ENCODE assay signal across 18 cellular contexts in the genomic region with DNA sequence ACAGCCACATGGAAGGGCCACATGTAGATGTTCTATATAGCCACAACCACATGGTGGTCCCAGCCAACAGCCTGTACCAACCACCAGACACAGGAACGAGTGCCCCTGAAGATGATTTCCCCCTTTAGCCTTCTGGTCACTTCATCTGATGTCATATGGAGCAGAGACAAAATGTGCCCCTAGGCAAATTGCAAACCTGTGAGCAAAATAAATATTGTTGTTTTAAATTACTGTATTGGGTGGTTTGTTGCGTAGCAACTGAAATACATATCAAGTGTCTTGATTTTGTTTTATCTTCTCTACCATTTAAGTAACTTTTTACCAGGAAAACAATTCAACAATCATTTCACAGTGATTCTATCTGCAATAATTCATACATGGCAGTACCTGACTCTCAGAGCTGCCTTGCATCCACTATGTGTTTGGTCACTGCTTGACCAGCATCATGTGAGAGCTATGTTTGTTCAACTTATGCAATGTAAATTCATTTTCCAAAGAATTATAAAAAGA.
DNase-seq lines count a peak whose midpoint lies in the region; ATAC-seq and TF ChIP-seq lines count a peak whose summit lies in the region.
"Had no signal": no experiment of that assay in that cellular context is flagged by ENCODE, and none has a peak within 500 bp of the region (broad histone marks: within the 10 kb centered on the region; RNA-seq: fewer than 3 reads in every experiment).

No MANE protein-coding gene starts in this region.

- H3K4me3 ChIP-seq in SK-N-SH (ENCODE audit: low read depth in 2 of 2, low read length in 1 of 2) (no peak overlapping the region), trophoblast cell (ENCODE audit: low read depth, low read length) (no peak overlapping the region)
- H3K4me3 ChIP-seq: GM23338, K562, Peyer's patch had no signal

- TF ChIP-seq RAD21 in SK-N-SH (IDR thresholded peaks at IDR 0.05; ENCODE audit: low read length), result no peak

- H3K27ac ChIP-seq in SK-N-SH (ENCODE audit: low read depth in 2 of 2, low read length in 1 of 2), result no peak overlapping the region
- no peak overlapping the region for H3K27ac ChIP-seq in trophoblast cell (ENCODE audit: low read depth, low read length)
- H3K27ac ChIP-seq: Peyer's patch had no signal

- H3K9ac ChIP-seq in SK-N-SH, result no peak overlapping the region
- H3K9ac ChIP-seq in trophoblast cell (ENCODE audit: low read length), result no peak overlapping the region

- H4K8ac ChIP-seq in trophoblast cell (ENCODE audit: low read depth, low read length), result no peak overlapping the region

- no peaks in the 10 kb centered on the region for H3K79me2 ChIP-seq in SK-N-SH (ENCODE audit: insufficient read depth)
- no peaks in the 10 kb centered on the region for H3K79me2 ChIP-seq in trophoblast cell (ENCODE audit: control insufficient read depth, insufficient read depth, low read length, poor library complexity)

- H3K4me2 ChIP-seq in SK-N-SH (no peak overlapping the region), trophoblast cell (ENCODE audit: low read length) (no peak overlapping the region)
- H3K4me2 ChIP-seq: GM23338 had no signal

- no peak overlapping the region for H2BK12ac ChIP-seq in trophoblast cell (ENCODE audit: low read length)

- H2BK120ac ChIP-seq in trophoblast cell (ENCODE audit: insufficient read depth, low read length, poor library complexity), result no peak overlapping the region

- no peaks in the 10 kb centered on the region for H3K36me3 ChIP-seq in SK-N-SH (replicated peaks in 1 of 2; ENCODE audit: control insufficient read depth in 1 of 2, insufficient read depth in 2 of 2, low read length in 1 of 2)
- H3K36me3 ChIP-seq in trophoblast cell (ENCODE audit: control insufficient read depth in 1 of 2, insufficient read depth in 2 of 2, low read length in 2 of 2), result no peaks in the 10 kb centered on the region
- H3K36me3 ChIP-seq: Peyer's patch had no signal

- WGBS in SK-N-SH (ENCODE audit: low lambda C conversion rate), result 67% methylated on average over 2 of the region's 2 CpGs
- no CpG with 5 or more reads among the region's 2 CpGs for WGBS in trophoblast cell (ENCODE audit: extremely low coverage, insufficient coverage, insufficient read length)

- H3K18ac ChIP-seq in trophoblast cell (ENCODE audit: low read length), result no peak overlapping the region

- no peak overlapping the region for H3K4ac ChIP-seq in trophoblast cell (ENCODE audit: low read depth, low read length)

- ATAC-seq in SK-N-SH treated with all-trans-retinoic acid at 6 μM for 48 hours (no peak), HG03460 (IDR thresholded peaks at IDR 0.05; ENCODE audit: unreplicated experiment) (no peak)
- ATAC-seq: GM23338, K562, T-helper 17 cell had no signal

- H2BK5ac ChIP-seq in trophoblast cell (ENCODE audit: low read depth, low read length, poor library complexity), result no peak overlapping the region

- H2AFZ ChIP-seq in SK-N-SH (ENCODE audit: low read depth) (no peak overlapping the region), trophoblast cell (ENCODE audit: insufficient read depth, low read length, poor library complexity) (no peak overlapping the region)
- H2AFZ ChIP-seq: GM23338 had no signal

- no peaks in the 10 kb centered on the region for H4K20me1 ChIP-seq in SK-N-SH (ENCODE audit: insufficient read depth)

- no peak overlapping the region for H2AK5ac ChIP-seq in trophoblast cell (ENCODE audit: low read length)

- H3K14ac ChIP-seq in trophoblast cell (ENCODE audit: low read length), result no peak overlapping the region

- DNase-seq in SK-N-SH (peak; percentile 25), EL (peak; percentile 31), RPMI7951 (ENCODE audit: low read depth) (peak; percentile 6), trophoblast cell (peak; percentile 61 to 90), NCI-H2171 treated with DMSO at 0.1 percent for 48 hours (lab: John Stamatoyannopoulos, UW) (no peak)
- DNase-seq: ACHN; AML-193; CD4-positive, CD25-positive, alpha-beta regulatory T cell; MV-4-11; NCI-H1436; NCI-H82; Peyer's patch; SHP77; T-helper 17 cell had no signal

- H3K4me1 ChIP-seq in SK-N-SH (ENCODE audit: control insufficient read depth in 1 of 2, insufficient read depth in 2 of 2, low read depth in 1 of 2, low read length in 1 of 2) (peaks cover 0 to 10% of the 10 kb centered on the region in 2 experiments; a peak in 2 of 4 replicates), trophoblast cell (ENCODE audit: control insufficient read depth in 1 of 2, insufficient read depth in 2 of 2, low read length in 2 of 2) (peaks cover 0 to 1% of the 10 kb centered on the region in 2 experiments)
- H3K4me1 ChIP-seq: Peyer's patch had no signal

- H3K9me3 ChIP-seq in SK-N-SH, result no peaks in the 10 kb centered on the region
- no peaks in the 10 kb centered on the region for H3K9me3 ChIP-seq in trophoblast cell (ENCODE audit: insufficient read depth, low read depth, low read length)
- H3K9me3 ChIP-seq: Peyer's patch had no signal

- CTCF ChIA-PET in SK-N-SH (lab: Yijun Ruan, JAX), result interaction anchor here (1.0 kb wide), 1 partner anchor 367 kb away, joined by 3 read pairs; no protein-coding TSS in a partner anchor

- no peaks in the 10 kb centered on the region for H3F3A ChIP-seq in SK-N-SH (replicated peaks; ENCODE audit: insufficient read depth)

- H3K9me2 ChIP-seq in SK-N-SH, result no peaks in the 10 kb centered on the region

- no peak overlapping the region for H3K23ac ChIP-seq in trophoblast cell (ENCODE audit: low read length)

- TF ChIP-seq CTCF in SK-N-SH (IDR thresholded peaks at IDR 0.05), result no peak

- POLR2A ChIA-PET in SK-N-SH (lab: Yijun Ruan, JAX), result no interaction called here

- no peaks in the 10 kb centered on the region for H3K79me1 ChIP-seq in trophoblast cell (ENCODE audit: low read length)

- H4K12ac ChIP-seq in trophoblast cell (ENCODE audit: low read depth, low read length), result no peak overlapping the region

- no peaks in the 10 kb centered on the region for H3K27me3 ChIP-seq in SK-N-SH (ENCODE audit: insufficient read depth)
- H3K27me3 ChIP-seq in trophoblast cell (ENCODE audit: insufficient read depth, low read length), result no peaks in the 10 kb centered on the region
- H3K27me3 ChIP-seq: Peyer's patch had no signal

- no peak overlapping the region for H4K91ac ChIP-seq in trophoblast cell (ENCODE audit: low read depth, low read length)

- no peak for TF ChIP-seq EP300 in SK-N-SH (IDR thresholded peaks at IDR 0.05; ENCODE audit: borderline replicate concordance in 1 of 2, low read depth in 1 of 2, low read length in 1 of 2)

TF ChIP-seq in SK-N-SH, 30 proteins besides CTCF, POLR2A, EP300 and RAD21:
- TF ChIP-seq NFIC (IDR thresholded peaks at IDR 0.05; ENCODE audit: borderline replicate concordance) (no peak), RCOR1 (IDR thresholded peaks at IDR 0.05; ENCODE audit: low read length) (no peak), RXRA (IDR thresholded peaks at IDR 0.05; ENCODE audit: borderline replicate concordance, low read depth) (no peak), SMC3 (IDR thresholded peaks at IDR 0.05; ENCODE audit: low read depth, low read length) (no peak), MEF2A (IDR thresholded peaks at IDR 0.05; ENCODE audit: borderline replicate concordance, low read depth) (no peak), FOSL2 (IDR thresholded peaks at IDR 0.05; ENCODE audit: borderline replicate concordance, low read depth) (no peak)
- TF ChIP-seq, protein P1, sequence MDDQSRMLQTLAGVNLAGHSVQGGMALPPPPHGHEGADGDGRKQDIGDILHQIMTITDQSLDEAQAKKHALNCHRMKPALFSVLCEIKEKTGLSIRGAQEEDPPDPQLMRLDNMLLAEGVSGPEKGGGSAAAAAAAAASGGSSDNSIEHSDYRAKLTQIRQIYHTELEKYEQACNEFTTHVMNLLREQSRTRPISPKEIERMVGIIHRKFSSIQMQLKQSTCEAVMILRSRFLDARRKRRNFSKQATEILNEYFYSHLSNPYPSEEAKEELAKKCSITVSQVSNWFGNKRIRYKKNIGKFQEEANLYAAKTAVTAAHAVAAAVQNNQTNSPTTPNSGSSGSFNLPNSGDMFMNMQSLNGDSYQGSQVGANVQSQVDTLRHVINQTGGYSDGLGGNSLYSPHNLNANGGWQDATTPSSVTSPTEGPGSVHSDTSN (IDR thresholded peaks at IDR 0.05), result no peak

TF ChIP-seq in SK-N-SH treated with all-trans-retinoic acid at 6 μM for 48 hours, 23 proteins besides CTCF, POLR2A, EP300 and RAD21 (continues in another document):
- no peak for TF ChIP-seq GLIS3 (CRISPR knock-in tag; IDR thresholded peaks at IDR 0.05)
- TF ChIP-seq CREB5 (CRISPR knock-in tag; IDR thresholded peaks at IDR 0.05; ENCODE audit: low read depth), result no peak
- no peak for TF ChIP-seq PATZ1 (CRISPR knock-in tag; IDR thresholded peaks at IDR 0.05; ENCODE audit: borderline replicate concordance)
- TF ChIP-seq TOX (CRISPR knock-in tag; IDR thresholded peaks at IDR 0.05; ENCODE audit: borderline replicate concordance), result no peak
- no peak for TF ChIP-seq ARNTL (CRISPR knock-in tag; IDR thresholded peaks at IDR 0.05; ENCODE audit: borderline replicate concordance, low read depth)
- TF ChIP-seq ISL1 (CRISPR knock-in tag; IDR thresholded peaks at IDR 0.05), result no peak
